Comparison of ENCODE assay signal across 19 cellular contexts in genomic region chr20:23459431-23460112, GRCh38.
DNase-seq lines count a peak whose midpoint lies in the region; ATAC-seq lines count a peak whose summit lies in the region.
"Had no signal": no experiment of that assay in that cellular context is flagged by ENCODE, and none has a peak within 500 bp of the region (broad histone marks: within the 10 kb centered on the region; RNA-seq: fewer than 3 reads in every experiment).

No MANE protein-coding gene starts in this region.

- peak; percentile 28 for ATAC-seq in stimulated activated naive CD8-positive, alpha-beta T cell treated with anti-CD3 and anti-CD28 coated beads, Interleukin-15, Interleukin-2, amounts not matched to agents 100 U/mL and 50 U/mL, for 24 hours
- ATAC-seq in stimulated activated naive CD8-positive, alpha-beta T cell treated with anti-CD3 and anti-CD28 coated beads, Interleukin-15, amount 100 ng/mL, for 72 hours, result no peak
- ATAC-seq in HG03565 (IDR thresholded peaks at IDR 0.05; ENCODE audit: unreplicated experiment), result no peak
- ATAC-seq in GM21786 (IDR thresholded peaks at IDR 0.05; ENCODE audit: unreplicated experiment), result no peak
- ATAC-seq: CD8-positive, alpha-beta T cell; HepG2 had no signal

- no peak for DNase-seq in stimulated activated naive CD8-positive, alpha-beta T cell treated with anti-CD3 and anti-CD28 coated beads, Interleukin-15, Interleukin-2, amounts not matched to agents 100 U/mL and 50 U/mL, for 24 hours
- DNase-seq in stimulated activated naive CD8-positive, alpha-beta T cell treated with anti-CD3 and anti-CD28 coated beads, Interleukin-15, amount 100 ng/mL, for 72 hours, result no peak
- DNase-seq in medulla oblongata (ENCODE audit: extremely low spot score) (peak; percentile 49), NCI-H2171 (lab: John Stamatoyannopoulos, UW) (no peak)
- DNase-seq: Calu3; CD8-positive, alpha-beta T cell; GF-D8; KBM-7; NCI-H1048; NCI-H1436; NCI-H1930; NCI-H2171 treated with DMSO at 0.1 percent for 48 hours; NCI-H446; NCI-H69; Right ventricle myocardium superior had no signal

- H3K27ac Mint-ChIP-seq in stimulated activated naive CD8-positive, alpha-beta T cell treated with anti-CD3 and anti-CD28 coated beads, Interleukin-15, amount 100 ng/mL, for 72 hours, result no peak overlapping the region
- peak overlapping the region; percentile 21 for H3K27ac Mint-ChIP-seq in dendritic cell treated with granulocyte-macrophage colony-stimulating factor and Interleukin-4, amounts not matched to agents 40 ng/mL and 50 ng/mL, for 4 days
- H3K27ac Mint-ChIP-seq: CD8-positive, alpha-beta T cell had no signal

- no peaks in the 10 kb centered on the region for H3K36me3 Mint-ChIP-seq in dendritic cell treated with granulocyte-macrophage colony-stimulating factor and Interleukin-4, amounts not matched to agents 40 ng/mL and 50 ng/mL, for 4 days (ENCODE audit: low read depth)
- H3K36me3 Mint-ChIP-seq: CD8-positive, alpha-beta T cell had no signal

- peaks cover 3 to 5% of the 10 kb centered on the region in 2 donors for H3K9me3 Mint-ChIP-seq in stimulated activated naive CD8-positive, alpha-beta T cell treated with anti-CD3 and anti-CD28 coated beads, Interleukin-15, amount 100 ng/mL, for 72 hours
- H3K9me3 Mint-ChIP-seq in dendritic cell treated with granulocyte-macrophage colony-stimulating factor and Interleukin-4, amounts not matched to agents 40 ng/mL and 50 ng/mL, for 4 days, result peaks cover 4% of the 10 kb centered on the region
- H3K9me3 Mint-ChIP-seq: CD8-positive, alpha-beta T cell had no signal

- H3K4me3 Mint-ChIP-seq in stimulated activated naive CD8-positive, alpha-beta T cell treated with anti-CD3 and anti-CD28 coated beads, Interleukin-15, amount 100 ng/mL, for 72 hours, result no peak overlapping the region
- H3K4me3 Mint-ChIP-seq in dendritic cell treated with granulocyte-macrophage colony-stimulating factor and Interleukin-4, amounts not matched to agents 40 ng/mL and 50 ng/mL, for 4 days, result no peak overlapping the region
- H3K4me3 Mint-ChIP-seq: CD8-positive, alpha-beta T cell had no signal

- H3K4me1 Mint-ChIP-seq in stimulated activated naive CD8-positive, alpha-beta T cell treated with anti-CD3 and anti-CD28 coated beads, Interleukin-15, amount 100 ng/mL, for 72 hours, result peaks cover 17% of the 10 kb centered on the region
- H3K4me1 Mint-ChIP-seq in dendritic cell treated with granulocyte-macrophage colony-stimulating factor and Interleukin-4, amounts not matched to agents 40 ng/mL and 50 ng/mL, for 4 days (ENCODE audit: low read depth), result peaks cover 8% of the 10 kb centered on the region

- intact Hi-C loops in dendritic cell treated with granulocyte-macrophage colony-stimulating factor and Interleukin-4, amounts not matched to agents 40 ng/mL and 50 ng/mL, for 4 days (cut with micrococcal nuclease), result no loop called here

- H3K27me3 Mint-ChIP-seq in stimulated activated naive CD8-positive, alpha-beta T cell treated with anti-CD3 and anti-CD28 coated beads, Interleukin-15, amount 100 ng/mL, for 72 hours, result no peaks in the 10 kb centered on the region
- H3K27me3 Mint-ChIP-seq in dendritic cell treated with granulocyte-macrophage colony-stimulating factor and Interleukin-4, amounts not matched to agents 40 ng/mL and 50 ng/mL, for 4 days, result peaks cover 5% of the 10 kb centered on the region
